2 cellular contexts compared by ENCODE assay signal in genomic region chr1:226017070-226017469, GRCh38.
TF ChIP-seq lines count a peak whose summit lies in the region.

No MANE protein-coding gene starts in this region.

TF ChIP-seq in IMR-90, 13 proteins besides CTCF, POLR2A, EP300 and RAD21:
- no peak for TF ChIP-seq FOS (IDR thresholded peaks at IDR 0.05; ENCODE audit: low read depth, low read length)
- TF ChIP-seq MAZ (IDR thresholded peaks at IDR 0.05; ENCODE audit: borderline replicate concordance, low read depth, low read length): no peak
- TF ChIP-seq CHD1 (IDR thresholded peaks at IDR 0.05; ENCODE audit: low read depth, low read length): no peak
- TF ChIP-seq CEBPB (IDR thresholded peaks at IDR 0.05; ENCODE audit: low read depth, low read length): no peak
- TF ChIP-seq NFE2L2 (IDR thresholded peaks at IDR 0.05; ENCODE audit: low read depth, low read length): no peak
- TF ChIP-seq MXI1 (IDR thresholded peaks at IDR 0.05; ENCODE audit: borderline replicate concordance, low read depth, low read length): no peak
- no peak for TF ChIP-seq RFX5 (IDR thresholded peaks at IDR 0.05; ENCODE audit: low read depth, low read length)
- no peak for TF ChIP-seq USF2 (IDR thresholded peaks at IDR 0.05; ENCODE audit: low read depth, low read length)
- no peak for TF ChIP-seq MAFK (IDR thresholded peaks at IDR 0.05; ENCODE audit: low read depth, low read length)
- no peak for TF ChIP-seq SMC3 (IDR thresholded peaks at IDR 0.05; ENCODE audit: low read depth, low read length)
- TF ChIP-seq RCOR1 (IDR thresholded peaks at IDR 0.05; ENCODE audit: insufficient replicate concordance, low read length): no peak
- TF ChIP-seq ELK1 (IDR thresholded peaks at IDR 0.05; ENCODE audit: borderline replicate concordance, low read depth, low read length): no peak
- TF ChIP-seq BHLHE40 (IDR thresholded peaks at IDR 0.05; ENCODE audit: low read depth, low read length): no peak
TF ChIP-seq in IMR-90: peak in this region for 0.

TF ChIP-seq in H1, 55 proteins besides CTCF, POLR2A, EP300 and RAD21:
- TF ChIP-seq CBX8 (IDR thresholded peaks at IDR 0.05; ENCODE audit: borderline replicate concordance, low read depth, low read length): no peak
